In genomic region chr13:103004790-103005307, GRCh38 we compare ENCODE assay signal across 19 cellular contexts.
DNase-seq lines count a peak whose midpoint lies in the region; ATAC-seq, FAIRE-seq and TF ChIP-seq lines count a peak whose summit lies in the region.
"Had no signal": no experiment of that assay in that cellular context is flagged by ENCODE, and none has a peak within 500 bp of the region (broad histone marks: within the 10 kb centered on the region; RNA-seq: fewer than 3 reads in every experiment).

No MANE protein-coding gene starts in this region.

- H3K4me1 ChIP-seq in foreskin keratinocyte (peaks cover 5% of the 10 kb centered on the region), left ventricle myocardium inferior (peaks cover 23% of the 10 kb centered on the region), small intestine (ENCODE audit: control insufficient read depth in 2 of 2, insufficient read depth in 1 of 2, low read depth in 1 of 2, low read length in 1 of 2) (no peaks in the 10 kb centered on the region)

- TF ChIP-seq CTCF in foreskin keratinocyte (conservative IDR thresholded peaks at IDR 0.05) (no peak), left ventricle myocardium inferior (IDR thresholded peaks at IDR 0.05; ENCODE audit: borderline replicate concordance) (no peak)

- H3K36me3 ChIP-seq in left ventricle myocardium inferior (no peaks in the 10 kb centered on the region), small intestine (ENCODE audit: control insufficient read depth in 2 of 2, insufficient read depth in 2 of 2, low read length in 2 of 2) (no peaks in the 10 kb centered on the region)
- H3K36me3 ChIP-seq: BLaER1 had no signal

- H3K27me3 ChIP-seq in foreskin keratinocyte (no peaks in the 10 kb centered on the region), left ventricle myocardium inferior (ENCODE audit: low read depth) (no peaks in the 10 kb centered on the region), small intestine (ENCODE audit: control insufficient read depth in 2 of 2, insufficient read depth in 2 of 2, low read length in 2 of 2) (peaks cover 0 to under 1% of the 10 kb centered on the region in 2 donors)
- H3K27me3 ChIP-seq: BLaER1 had no signal

- intact Hi-C loops in Right ventricle myocardium inferior (cut with DNase I) (no loop called here), cardiac septum (cut with DNase I) (no loop called here), left ventricle myocardium inferior (cut with micrococcal nuclease) (no loop called here)

- 11 to 50% (median 24%) methylated on average over 4 of the region's 4 CpGs for WGBS in small intestine, 3 donors

- H3K27ac ChIP-seq in foreskin keratinocyte (no peak overlapping the region), left ventricle myocardium inferior (replicated peaks) (peak overlapping the region; percentile 32), small intestine (ENCODE audit: low read depth in 1 of 2, low read length in 1 of 2) (no peak overlapping the region)
- H3K27ac ChIP-seq: BLaER1, GM23248, HL-60 had no signal

- H3K9me3 ChIP-seq in left ventricle myocardium inferior (replicated peaks) (no peaks in the 10 kb centered on the region), small intestine (ENCODE audit: control insufficient read depth, low read depth) (no peaks in the 10 kb centered on the region)
- H3K9me3 ChIP-seq: Caco-2 had no signal

- H3K4me3 ChIP-seq in left ventricle myocardium inferior (no peak overlapping the region), small intestine (ENCODE audit: low read depth in 1 of 2, low read length in 2 of 2) (no peak overlapping the region)
- H3K4me3 ChIP-seq: BLaER1, GM23248 had no signal

- no peak for DNase-seq in Right ventricle myocardium inferior (ENCODE audit: missing footprints)
- DNase-seq in cardiac septum (ENCODE audit: low spot score) = no peak
- DNase-seq in foreskin keratinocyte = no peak
- DNase-seq in left ventricle myocardium inferior = no peak
- peak; percentile 86 for DNase-seq in small intestine
- DNase-seq in pons (ENCODE audit: low spot score) = no peak
- DNase-seq in activated CD8-positive, alpha-beta memory T cell treated with anti-CD3 and anti-CD28 coated beads, Interleukin-2, amount 50 U/mL, for 4 hours = no peak
- DNase-seq: 8988T; AML-193; Caco-2; CD8-positive, alpha-beta memory T cell; DND-41; GF-D8; GM23248 had no signal

- peak; percentile 58 for ATAC-seq in Right ventricle myocardium inferior
- peak; percentile 32 for ATAC-seq in foreskin keratinocyte
- no peak for ATAC-seq in HG02759 (IDR thresholded peaks at IDR 0.05; ENCODE audit: unreplicated experiment)
- ATAC-seq: HCT116 had no signal

- FAIRE-seq in small intestine (lab: Jason Lieb, UNC) = no peak
- FAIRE-seq: H54 had no signal
